ENCODE assay signal across 23 cellular contexts in the genomic region with DNA sequence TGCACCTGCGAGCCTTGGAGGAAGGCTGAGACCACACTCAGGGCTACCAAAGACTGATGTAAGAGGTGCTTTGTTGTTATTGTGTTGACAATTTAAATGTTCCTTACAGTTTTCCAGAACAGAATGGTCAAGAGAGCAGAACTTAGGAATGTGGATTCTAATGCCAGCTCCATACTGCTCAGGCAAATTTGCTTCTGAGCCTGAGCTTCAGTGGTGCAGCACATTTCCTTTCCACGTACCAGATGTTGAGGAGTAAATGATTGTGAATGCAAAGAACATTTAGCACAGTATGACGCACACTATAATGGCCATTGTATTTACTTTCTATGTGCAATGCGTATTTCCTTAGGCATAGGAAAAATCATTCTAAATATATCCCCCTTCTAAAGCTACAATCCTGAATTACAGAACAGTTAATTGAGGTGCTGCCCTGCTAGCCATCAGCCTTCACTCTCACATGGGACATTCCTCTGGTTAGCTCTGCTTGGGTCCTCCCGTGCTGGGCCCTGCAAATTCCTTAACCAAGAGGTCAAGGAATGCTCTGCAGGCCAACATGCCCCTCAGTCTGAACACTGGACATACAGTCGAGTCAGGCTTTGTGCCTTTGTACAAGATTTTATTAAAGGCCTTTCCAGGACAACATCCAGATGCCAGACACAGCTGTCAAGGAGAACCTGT. TPM values are rescaled to one million over a fixed set of nuclear protein-coding genes. Genes with fewer than 3 reads are reported as not detected.
DNase-seq lines count a peak whose midpoint lies in the region; ATAC-seq, FAIRE-seq and TF ChIP-seq lines count a peak whose summit lies in the region.
"Had no signal": no experiment of that assay in that cellular context is flagged by ENCODE, and none has a peak within 500 bp of the region (broad histone marks: within the 10 kb centered on the region; RNA-seq: fewer than 3 reads in every experiment).

No MANE protein-coding gene starts in this region.

- H2BK120ac ChIP-seq in IMR-90 (ENCODE audit: low read depth, low read length), result no peak overlapping the region

- H3K23ac ChIP-seq in IMR-90 (ENCODE audit: low read depth, low read length), result no peak overlapping the region

- WGBS in IMR-90 (ENCODE audit: extremely low coverage in 2 of 2, insufficient read length in 1 of 2), 2 experiments, result 40% methylated on average over 1 of the region's 6 CpGs; no CpG with 5 or more reads in 1 of the 2 experiments

- no peak overlapping the region for H3K4me3 ChIP-seq in IMR-90 (ENCODE audit: insufficient read depth, low read depth, low read length)

- H2AK9ac ChIP-seq in IMR-90 (replicated peaks; ENCODE audit: low read depth, low read length, poor library complexity), result no peak overlapping the region

- CTCF ChIA-PET in IMR-90 (lab: Yijun Ruan, JAX), result no interaction called here

- 0 out of 2 replicates have a peak, but pooled peaks cover 3% of the 10 kb centered on the region for H3K9me1 ChIP-seq in IMR-90 (ENCODE audit: insufficient read depth, low read length)

- peak overlapping the region; percentile 44; the same call in 1 of the 2 replicates for H2AK5ac ChIP-seq in IMR-90 (ENCODE audit: low read depth, low read length)

- FAIRE-seq in D721Med (lab: Jason Lieb, UNC), result no peak
- FAIRE-seq: G401.6, HTR-8/SVneo had no signal

- 0 out of 2 replicates have a peak overlapping the region, but pooled peaks have one; percentile 13 for H3K14ac ChIP-seq in IMR-90 (replicated peaks; ENCODE audit: low read depth, low read length)

- peak; percentile 82 for ATAC-seq in IMR-90 (ENCODE audit: low read depth)
- no peak for ATAC-seq in foreskin keratinocyte
- ATAC-seq: SK-N-SH treated with all-trans-retinoic acid at 6 μM for 48 hours had no signal

- H3K27ac ChIP-seq in IMR-90 (ENCODE audit: insufficient read depth, low read length) (no peak overlapping the region), foreskin keratinocyte (no peak overlapping the region)

- no peak overlapping the region for H3K4me2 ChIP-seq in IMR-90 (ENCODE audit: low read depth, low read length)

- no peaks in the 10 kb centered on the region for H3K79me1 ChIP-seq in IMR-90 (ENCODE audit: low read depth in 1 of 2, low read length in 2 of 2)

- H3K9me3 ChIP-seq in IMR-90 (ENCODE audit: control insufficient read depth, insufficient read depth, low read length), result no peaks in the 10 kb centered on the region

- dilution Hi-C loops in IMR-90 (cut with HindIII; ENCODE audit: low sequenced_read_pairs, unreplicated experiment), result no loop called here

- no peak overlapping the region for H4K91ac ChIP-seq in IMR-90 (ENCODE audit: insufficient read depth, low read depth, low read length)

- no peak overlapping the region for H3K56ac ChIP-seq in IMR-90 (ENCODE audit: extremely low read depth, insufficient read depth, low read length)

- H3K4me1 ChIP-seq in IMR-90 (ENCODE audit: control insufficient read depth, insufficient read depth, low read length) (peaks cover 3% of the 10 kb centered on the region; the same call in 1 of the 2 replicates), foreskin keratinocyte (no peaks in the 10 kb centered on the region)

- no peak overlapping the region for H2BK15ac ChIP-seq in IMR-90 (ENCODE audit: low read depth, low read length)

- no peak overlapping the region for H2BK5ac ChIP-seq in IMR-90 (ENCODE audit: low read depth, low read length, poor library complexity, severe bottlenecking)

- H4K20me1 ChIP-seq in IMR-90 (ENCODE audit: insufficient read depth, low read length), result no peaks in the 10 kb centered on the region

- TF ChIP-seq POLR2A in IMR-90 (IDR thresholded peaks at IDR 0.05; ENCODE audit: low read depth, low read length), result no peak

- peaks cover 1% of the 10 kb centered on the region; the same call in 1 of the 2 replicates for H3K27me3 ChIP-seq in IMR-90 (ENCODE audit: control insufficient read depth, insufficient read depth, low read length)
- peaks cover 4% of the 10 kb centered on the region for H3K27me3 ChIP-seq in foreskin keratinocyte

- BruUV-seq in IMR-90 (replicated peaks; lab: Mats Ljungman, UMichigan), result no TSS peak

- H2AFZ ChIP-seq in IMR-90 (replicated peaks; ENCODE audit: low read length, poor library complexity), result peak overlapping the region; percentile 67

- in situ Hi-C loops in IMR-90 (cut with MboI; ENCODE audit: low sequenced_read_pairs), result no loop called here

- no peak overlapping the region for H2BK20ac ChIP-seq in IMR-90 (ENCODE audit: low read depth, low read length)

- no peak overlapping the region for H3K4ac ChIP-seq in IMR-90 (ENCODE audit: low read depth, low read length)

- POLR2A ChIA-PET in IMR-90 (lab: Charles Lee; ENCODE audit: unreplicated experiment), result no interaction called here

- no peak overlapping the region for H3K18ac ChIP-seq in IMR-90 (ENCODE audit: low read depth, low read length)

- no peaks in the 10 kb centered on the region for H3K36me3 ChIP-seq in IMR-90 (ENCODE audit: control insufficient read depth, insufficient read depth, low read length)

- DNase-seq in IMR-90, result peak; percentile 18
- DNase-seq in astrocyte of the hippocampus (ENCODE audit: low read depth, low spot score), result peak; percentile 18
- peak; percentile 55 for DNase-seq in glomerular visceral epithelial cell (ENCODE audit: extremely low spot score)
- no peak for DNase-seq in NK-92 (lab: John Stamatoyannopoulos, UW; ENCODE audit: unreplicated experiment)
- DNase-seq in foreskin keratinocyte, result no peak
- DNase-seq in D721Med (ENCODE audit: insufficient read length, low spot score), result no peak
- DNase-seq in OCI-M1 (lab: John Stamatoyannopoulos, UW), result no peak
- DNase-seq: ACHN; C1 segment of cervical spinal cord; CD8-positive, alpha-beta memory T cell; DMS79; HCEC 1CT; Karpas-422; NCI-H1417 treated with DMSO at 0.1 percent for 48 hours; NCI-H2029; NCI-H524 treated with DMSO at 0.1 percent for 48 hours; NK-92 treated with Interleukin-12 subunit alpha and Interleukin-12 subunit beta, amount 100 ng/mL, for 24 hours; SIG-M5 had no signal

- TF ChIP-seq RAD21 in IMR-90 (IDR thresholded peaks at IDR 0.05; ENCODE audit: low read length), result no peak

- H3K9ac ChIP-seq in IMR-90 (ENCODE audit: low read depth, low read length), result no peak overlapping the region

- no peak for TF ChIP-seq CTCF in IMR-90 (conservative IDR thresholded peaks at IDR 0.05; ENCODE audit: low read depth, low read length)
- no peak for TF ChIP-seq CTCF in foreskin keratinocyte (conservative IDR thresholded peaks at IDR 0.05)
- no peak for TF ChIP-seq CTCF in D721Med (IDR thresholded peaks at IDR 0.05; ENCODE audit: insufficient read depth, missing control alignments)

- H4K8ac ChIP-seq in IMR-90 (ENCODE audit: low read depth in 2 of 2, low read length in 2 of 2), result no peak overlapping the region

- intact Hi-C loops in IMR-90 (cut with micrococcal nuclease), result no loop called here

- no peak overlapping the region for H4K5ac ChIP-seq in IMR-90 (ENCODE audit: low read depth, low read length)

TF ChIP-seq in IMR-90, 13 proteins besides CTCF, POLR2A, EP300 and RAD21:
- TF ChIP-seq RCOR1 (IDR thresholded peaks at IDR 0.05; ENCODE audit: insufficient replicate concordance, low read length), result no peak

RNA-seq across cellular contexts. Expression of a gene that starts 21.1 kb away (rescaled TPM):
- not detected in 2 replicates for total RNA-seq in IMR-90 (2012; rRNA removed)
- not detected in 2 replicates for polyA plus RNA-seq in IMR-90 (2012; rRNA removed)
- not detected in 2 replicates for polyA plus RNA-seq in IMR-90 (2012; cell fraction: cytosol; rRNA removed)
- polyA plus RNA-seq in IMR-90 (2012; cell fraction: nucleus; rRNA removed; ENCODE audit: low replicate concordance), result not detected in 2 replicates
- not detected in 2 replicates for total RNA-seq in foreskin keratinocyte
- polyA plus RNA-seq in foreskin keratinocyte, result not detected in 2 replicates
- total RNA-seq: CD8-positive, alpha-beta memory T cell; MCF 10A had no signal
- polyA plus RNA-seq: CD8-positive, alpha-beta memory T cell; IgD-negative memory B cell had no signal

RNA-seq across cellular contexts. Expression of a gene that starts 31.5 kb away (rescaled TPM):
- total RNA-seq in IMR-90 (2012; rRNA removed), result 3.0 and 3.3 TPM in 2 replicates
- polyA plus RNA-seq in IMR-90 (2012; rRNA removed), result 4.9 and 5.1 TPM in 2 replicates
- polyA plus RNA-seq in IMR-90 (2012; cell fraction: cytosol; rRNA removed), result 9.6 and 12.6 TPM in 2 replicates
- polyA plus RNA-seq in IMR-90 (2012; cell fraction: nucleus; rRNA removed; ENCODE audit: low replicate concordance), result 3.5 and 4.1 TPM in 2 replicates
- total RNA-seq in foreskin keratinocyte, result 8.0 and 9.8 TPM in 2 replicates
- polyA plus RNA-seq in foreskin keratinocyte, result 8.7 and 9.6 TPM in 2 replicates
- total RNA-seq: CD8-positive, alpha-beta memory T cell had no signal
- polyA plus RNA-seq: IgD-negative memory B cell had no signal

Comparison
In these comparisons a context has a peak if more than half of its experiments do, and no peak if none do; other contexts are left out.
1. DNase-seq: peak in IMR-90 (single experiment), astrocyte of the hippocampus (single experiment) and glomerular visceral epithelial cell (single experiment); none in NK-92 (single experiment), foreskin keratinocyte (0 of 2), D721Med (single experiment) and OCI-M1 (single experiment).